ENCODE assay signal across 34 cellular contexts in the genomic region with DNA sequence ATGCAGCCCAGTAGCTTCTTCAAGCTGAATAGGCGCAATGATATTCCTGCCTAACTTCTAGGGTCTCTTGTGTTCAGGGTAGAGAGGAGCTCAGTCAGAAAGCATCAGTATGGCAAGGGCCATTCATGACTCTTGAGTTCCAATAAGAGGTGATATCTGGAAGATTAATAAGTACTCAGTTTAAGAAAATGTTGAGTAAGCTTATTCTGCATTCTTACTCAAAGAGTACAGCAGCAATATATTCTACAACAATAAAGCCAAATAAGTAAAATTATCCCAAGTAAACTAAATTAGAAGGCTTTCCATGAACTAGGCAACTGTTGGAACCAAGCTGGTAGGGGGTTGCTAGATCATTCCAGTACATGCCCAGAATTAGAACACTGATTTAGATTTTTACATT.
"Had no signal": no experiment of that assay in that cellular context is flagged by ENCODE, and none has a peak within 500 bp of the region (broad histone marks: within the 10 kb centered on the region; RNA-seq: fewer than 3 reads in every experiment).

No MANE protein-coding gene starts in this region.

- H3K4me1 ChIP-seq: adrenal gland, ascending aorta, body of pancreas, breast epithelium had no signal

- ATAC-seq: activated naive CD4-positive, alpha-beta T cell treated with anti-CD3 and anti-CD28 coated beads, Interleukin-2, amount 50 U/mL, for 72 hours; activated naive CD8-positive, alpha-beta T cell treated with anti-CD3 and anti-CD28 coated beads, Interleukin-2, amount 50 U/mL, for 24 hours; activated T-cell treated with anti-CD3 and anti-CD28 coated beads, Interleukin-2, amount 50 U/mL, for 4 hours; activated T-cell treated with anti-CD3 and anti-CD28 coated beads, Interleukin-2, amount 50 U/mL, for 72 hours; activated T-helper 17 cell treated with anti-CD3 and anti-CD28 coated beads, Interleukin-2, amount 50 U/mL, for 72 hours; body of pancreas had no signal

- H3K36me3 ChIP-seq: adrenal gland, ascending aorta, brain microvascular endothelial cell, breast epithelium, cardiac muscle cell had no signal

- DNase-seq: activated effector memory CD4-positive, alpha-beta T cell treated with anti-CD3 and anti-CD28 coated beads, Interleukin-2, amount 50 U/mL, for 16 hours; activated effector memory CD4-positive, alpha-beta T cell treated with Interleukin-2 at 50 U/mL for 16 hours; activated gamma-delta T cell; activated gamma-delta T cell treated with Interleukin-2 at 50 U/mL for 16 hours; activated naive CD4-positive, alpha-beta T cell; activated naive CD4-positive, alpha-beta T cell treated with anti-CD3 and anti-CD28 coated beads for 36 hours; activated naive CD4-positive, alpha-beta T cell treated with anti-CD3 and anti-CD28 coated beads, Interleukin-2, amount 10 ng/mL, durations not matched to agents 7 days and 5 days; activated naive CD4-positive, alpha-beta T cell treated with anti-CD3 and anti-CD28 coated beads, Interleukin-2, amount 50 U/mL, for 16 hours; activated naive CD4-positive, alpha-beta T cell treated with Interleukin-2 at 50 U/mL for 16 hours; activated naive CD8-positive, alpha-beta T cell treated with anti-CD3 and anti-CD28 coated beads for 36 hours; activated naive CD8-positive, alpha-beta T cell treated with anti-CD3 and anti-CD28 coated beads, Interleukin-2, amount 10 ng/mL, durations not matched to agents 7 days and 5 days; activated naive CD8-positive, alpha-beta T cell treated with anti-CD3 and anti-CD28 coated beads, Interleukin-2, amount 50 U/mL, for 24 hours; activated T-cell treated with anti-CD3 and anti-CD28 coated beads, Interleukin-2, amount 50 U/mL, for 1 hour; activated T-cell treated with anti-CD3 and anti-CD28 coated beads, Interleukin-2, amount 50 U/mL, for 24 hours; activated T-cell treated with anti-CD3 and anti-CD28 coated beads, Interleukin-2, amount 50 U/mL, for 4 hours; activated T-cell treated with anti-CD3 and anti-CD28 coated beads, Interleukin-2, amount 50 U/mL, for 48 hours; activated T-cell treated with anti-CD3 and anti-CD28 coated beads, Interleukin-2, amount 50 U/mL, for 72 hours; adrenal gland; amniotic stem cell; amygdala; anterior cingulate cortex; aorta; body of pancreas; brain microvascular endothelial cell; caudate nucleus; central memory CD4-positive, alpha-beta T cell; cerebellar nuclear complex had no signal

- H3K4me3 ChIP-seq: adrenal gland, ascending aorta, body of pancreas, breast epithelium, cardiac muscle cell had no signal

- FAIRE-seq: astrocyte, bronchial epithelial cell had no signal

- H3K9me3 ChIP-seq: ascending aorta, body of pancreas, breast epithelium had no signal

- H3K27me3 ChIP-seq: adrenal gland, ascending aorta, body of pancreas, brain microvascular endothelial cell, breast epithelium, cardiac muscle cell had no signal

- H3K27ac ChIP-seq: adrenal gland, ascending aorta, body of pancreas, brain microvascular endothelial cell, breast epithelium, cardiac muscle cell had no signal
